ENCODE assay signal across 1 cellular context in the genomic region with DNA sequence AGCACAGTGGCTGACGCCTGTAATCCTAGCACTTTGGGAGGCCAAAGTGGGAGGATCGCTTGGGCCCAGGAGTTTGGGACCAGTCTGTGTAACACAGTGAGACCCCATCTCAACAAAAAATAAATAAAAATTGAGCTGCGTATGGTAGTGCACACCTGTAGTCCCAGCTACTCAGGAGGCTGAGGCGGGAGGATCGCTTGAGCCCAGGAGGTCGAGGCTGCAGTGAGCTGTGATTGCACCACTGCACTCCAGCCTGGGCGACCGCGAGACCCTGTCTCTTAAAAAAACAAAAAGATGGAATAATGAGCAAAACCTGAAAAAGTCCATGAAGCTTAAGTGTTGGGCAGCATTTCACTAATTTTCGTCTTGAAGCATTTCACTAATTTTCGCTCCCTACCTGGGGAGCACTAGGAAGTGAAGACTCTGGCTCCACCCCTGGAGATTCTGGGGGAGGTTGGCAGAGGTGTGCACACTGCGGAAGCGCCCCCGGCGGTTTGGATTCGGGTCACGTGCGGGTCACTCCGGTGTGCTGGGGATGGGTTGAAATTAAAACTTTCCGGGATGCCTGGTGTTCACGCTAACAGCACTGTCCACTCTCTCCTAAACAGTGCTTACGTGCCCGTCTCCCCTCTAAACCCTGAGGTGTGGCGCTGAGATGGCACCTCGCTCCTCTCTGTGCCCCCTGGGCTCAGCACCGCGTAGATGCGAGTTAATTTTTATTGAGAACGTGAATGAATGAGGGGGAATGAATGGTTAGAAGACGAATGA.
TF ChIP-seq lines count a peak whose summit lies in the region.

No MANE protein-coding gene starts in this region.

TF ChIP-seq in A549, 52 proteins besides CTCF, POLR2A, EP300 and RAD21 (continued from another document):
- TF ChIP-seq, protein P1, sequence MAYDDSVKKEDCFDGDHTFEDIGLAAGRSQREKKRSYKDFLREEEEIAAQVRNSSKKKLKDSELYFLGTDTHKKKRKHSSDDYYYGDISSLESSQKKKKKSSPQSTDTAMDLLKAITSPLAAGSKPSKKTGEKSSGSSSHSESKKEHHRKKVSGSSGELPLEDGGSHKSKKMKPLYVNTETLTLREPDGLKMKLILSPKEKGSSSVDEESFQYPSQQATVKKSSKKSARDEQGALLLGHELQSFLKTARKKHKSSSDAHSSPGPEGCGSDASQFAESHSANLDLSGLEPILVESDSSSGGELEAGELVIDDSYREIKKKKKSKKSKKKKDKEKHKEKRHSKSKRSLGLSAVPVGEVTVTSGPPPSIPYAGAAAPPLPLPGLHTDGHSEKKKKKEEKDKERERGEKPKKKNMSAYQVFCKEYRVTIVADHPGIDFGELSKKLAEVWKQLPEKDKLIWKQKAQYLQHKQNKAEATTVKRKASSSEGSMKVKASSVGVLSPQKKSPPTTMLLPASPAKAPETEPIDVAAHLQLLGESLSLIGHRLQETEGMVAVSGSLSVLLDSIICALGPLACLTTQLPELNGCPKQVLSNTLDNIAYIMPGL (CRISPR knock-in tag; IDR thresholded peaks at IDR 0.05; ENCODE audit: borderline replicate concordance): peak; percentile 29; the same call in 1 of the 2 replicates
- TF ChIP-seq, protein P2, sequence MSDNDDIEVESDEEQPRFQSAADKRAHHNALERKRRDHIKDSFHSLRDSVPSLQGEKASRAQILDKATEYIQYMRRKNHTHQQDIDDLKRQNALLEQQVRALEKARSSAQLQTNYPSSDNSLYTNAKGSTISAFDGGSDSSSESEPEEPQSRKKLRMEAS (IDR thresholded peaks at IDR 0.05): peak; percentile 66
- TF ChIP-seq ZNF302 (CRISPR knock-in tag; IDR thresholded peaks at IDR 0.05): no peak
